In the genomic region with DNA sequence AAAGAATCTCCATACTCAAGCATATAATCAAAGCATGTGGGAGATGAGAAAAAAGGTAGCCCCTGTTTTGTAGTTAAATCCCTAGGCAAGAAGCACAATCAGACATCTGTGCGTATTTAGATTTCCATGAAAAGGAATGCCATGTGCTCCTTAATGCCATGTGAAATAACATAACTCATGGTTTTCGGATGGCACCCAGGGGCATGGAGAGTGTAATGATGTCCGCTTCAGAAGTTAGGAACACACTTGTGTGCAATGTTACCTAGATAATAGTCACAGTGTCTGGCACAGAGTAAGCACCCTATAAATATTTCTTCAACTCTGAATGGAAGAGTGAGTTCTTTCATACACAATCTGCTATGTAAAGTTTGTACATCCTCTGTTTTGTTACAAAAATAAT, we compare ENCODE assay signal across 18 cellular contexts.
"Had no signal": no experiment of that assay in that cellular context is flagged by ENCODE, and none has a peak within 500 bp of the region (broad histone marks: within the 10 kb centered on the region; RNA-seq: fewer than 3 reads in every experiment).

No MANE protein-coding gene starts in this region.

- DNase-seq: occipital lobe; ovary; posterior cingulate gyrus; psoas muscle; right cardiac atrium; right lobe of liver; sigmoid colon; small intestine; stimulated activated CD4-positive, alpha-beta T cell treated with anti-CD3 and anti-CD28 coated beads, Interleukin-15, amount 100 ng/mL, for 24 hours; stimulated activated CD4-positive, alpha-beta T cell treated with anti-CD3 and anti-CD28 coated beads, Interleukin-2, amount 100 ng/mL, for 24 hours; stimulated activated CD4-positive, alpha-beta T cell treated with anti-CD3 and anti-CD28 coated beads, Interleukin-2, amount 100 ng/mL, for 48 hours; stimulated activated CD4-positive, alpha-beta T cell treated with anti-CD3 and anti-CD28 coated beads, Interleukin-4, amount 100 ng/mL, for 24 hours; stimulated activated naive B cell treated with anti-CD40 and anti-IgM and Interleukin-4, amounts not matched to agents 10 μg/mL and 1 μg/mL and 100 μg/mL, for 72 hours; stimulated activated naive CD4-positive, alpha-beta T cell treated with Interleukin-2 at 50 U/mL for 16 hours; stomach; thyroid gland; trophoblast cell; upper lobe of left lung had no signal
